Comparison of ENCODE assay signal across 22 cellular contexts in genomic region chr4:110613710-110614109, GRCh38. TPM values are rescaled to one million over a fixed set of nuclear protein-coding genes. Genes with fewer than 3 reads are reported as not detected.
DNase-seq lines count a peak whose midpoint lies in the region; ATAC-seq and TF ChIP-seq lines count a peak whose summit lies in the region.
"Had no signal": no experiment of that assay in that cellular context is flagged by ENCODE, and none has a peak within 500 bp of the region (broad histone marks: within the 10 kb centered on the region; RNA-seq: fewer than 3 reads in every experiment).

No MANE protein-coding gene starts in this region.

- H3K9me3 ChIP-seq in HUES6 (ENCODE audit: control insufficient read depth, insufficient read depth, low read depth, low read length) (no peaks in the 10 kb centered on the region), endodermal cell (ENCODE audit: control insufficient read depth, low read length) (no peaks in the 10 kb centered on the region), osteoblast (ENCODE audit: low read depth, low read length) (no peaks in the 10 kb centered on the region)

- peak overlapping the region; percentile 97 for H3K4me3 Mint-ChIP-seq in endodermal cell
- H3K4me3 Mint-ChIP-seq in activated CD4-positive, alpha-beta T cell treated with anti-CD3 and anti-CD28 coated beads, Interleukin-2, amount 10 ng/mL, durations not matched to agents 7 days and 5 days = no peak overlapping the region
- H3K4me3 Mint-ChIP-seq: CD8-positive, alpha-beta memory T cell had no signal

- peaks cover 8% of the 10 kb centered on the region for H3K27me3 Mint-ChIP-seq in endodermal cell (ENCODE audit: insufficient read depth)
- peaks cover 90% of the 10 kb centered on the region for H3K27me3 Mint-ChIP-seq in activated CD4-positive, alpha-beta T cell treated with anti-CD3 and anti-CD28 coated beads, Interleukin-2, amount 10 ng/mL, durations not matched to agents 7 days and 5 days

- peaks cover 38% of the 10 kb centered on the region for H3K36me3 Mint-ChIP-seq in endodermal cell (ENCODE audit: low read depth)
- peaks cover 8% of the 10 kb centered on the region for H3K36me3 Mint-ChIP-seq in activated CD4-positive, alpha-beta T cell treated with anti-CD3 and anti-CD28 coated beads, Interleukin-2, amount 10 ng/mL, durations not matched to agents 7 days and 5 days (ENCODE audit: low read depth)
- H3K36me3 Mint-ChIP-seq: CD8-positive, alpha-beta memory T cell had no signal

- peak overlapping the region; percentile 96; the same call in 1 of the 2 replicates for H3K27ac ChIP-seq in HUES6 (ENCODE audit: low read depth, low read length)
- peak overlapping the region; percentile 78 for H3K27ac ChIP-seq in endodermal cell (ENCODE audit: low read depth, low read length)
- no peak overlapping the region for H3K27ac ChIP-seq in osteoblast (ENCODE audit: low read depth, low read length)
- H3K27ac ChIP-seq: C4-2B had no signal

- CTCF ChIA-PET in activated CD4-positive, alpha-beta T cell treated with anti-CD3 and anti-CD28 coated beads, Interleukin-2, amount 10 ng/mL, durations not matched to agents 7 days and 5 days (lab: Charles Lee) = interaction anchor here (0.6 kb wide), 1 partner anchor 76 kb away, joined by 3 read pairs; no protein-coding TSS in a partner anchor

- H3K9ac ChIP-seq in HUES6 (ENCODE audit: low read length) (peak overlapping the region; percentile 96), endodermal cell (ENCODE audit: extremely low read depth, low read length, poor library complexity, severe bottlenecking) (peak overlapping the region; percentile 100)

- H3K36me3 ChIP-seq in HUES6 (ENCODE audit: control insufficient read depth, insufficient read depth, low read length) = peaks cover 4% of the 10 kb centered on the region; the same call in 1 of the 2 replicates
- H3K36me3 ChIP-seq in endodermal cell (ENCODE audit: control insufficient read depth, insufficient read depth, low read length) = peaks cover 42% of the 10 kb centered on the region
- no peaks in the 10 kb centered on the region for H3K36me3 ChIP-seq in osteoblast (ENCODE audit: insufficient read depth, low read length)
- H3K36me3 ChIP-seq: Peyer's patch had no signal

- H3K79me2 ChIP-seq in osteoblast (ENCODE audit: insufficient read depth, low read length) = no peaks in the 10 kb centered on the region

- WGBS in endodermal cell (ENCODE audit: insufficient coverage in 1 of 2, insufficient read length in 1 of 2), 2 experiments = 0% methylated on average over 1 of the region's 2 CpGs

- peak overlapping the region; percentile 100 for H3K27ac Mint-ChIP-seq in endodermal cell
- H3K27ac Mint-ChIP-seq in activated CD4-positive, alpha-beta T cell treated with anti-CD3 and anti-CD28 coated beads, Interleukin-2, amount 10 ng/mL, durations not matched to agents 7 days and 5 days = no peak overlapping the region
- H3K27ac Mint-ChIP-seq: CD8-positive, alpha-beta memory T cell had no signal

- H3K4me2 ChIP-seq in osteoblast (ENCODE audit: insufficient read depth, low read length) = no peak overlapping the region

- peaks cover 99% of the 10 kb centered on the region for H3K27me3 ChIP-seq in HUES6 (ENCODE audit: control insufficient read depth, insufficient read depth, low read length)
- no peaks in the 10 kb centered on the region for H3K27me3 ChIP-seq in endodermal cell (ENCODE audit: control insufficient read depth, insufficient read depth, low read length, poor library complexity, severe bottlenecking)
- peaks cover 100% of the 10 kb centered on the region for H3K27me3 ChIP-seq in osteoblast (ENCODE audit: insufficient read depth, low read length)
- H3K27me3 ChIP-seq: Peyer's patch had no signal

- peak overlapping the region; percentile 73 for H3K4me3 ChIP-seq in HUES6 (ENCODE audit: low read depth, low read length)
- peak overlapping the region; percentile 90 for H3K4me3 ChIP-seq in endodermal cell (ENCODE audit: low read length)
- no peak overlapping the region for H3K4me3 ChIP-seq in osteoblast (ENCODE audit: insufficient read depth, low read length)

- H2AFZ ChIP-seq in osteoblast (ENCODE audit: low read length) = no peak overlapping the region

- TF ChIP-seq CTCF in endodermal cell (conservative IDR thresholded peaks at IDR 0.05) = no peak
- TF ChIP-seq CTCF in osteoblast (IDR thresholded peaks at IDR 0.05; ENCODE audit: extremely low read depth, low read depth, low read length) = no peak

- no peaks in the 10 kb centered on the region for H4K20me1 ChIP-seq in osteoblast (ENCODE audit: insufficient read depth, low read length)

- no peak for ATAC-seq in HG03139 (IDR thresholded peaks at IDR 0.05; ENCODE audit: unreplicated experiment)
- no peak for ATAC-seq in GM18909 (IDR thresholded peaks at IDR 0.05; ENCODE audit: poor library complexity, unreplicated experiment)
- ATAC-seq: SK-N-SH treated with all-trans-retinoic acid at 6 μM for 48 hours had no signal

- peaks cover 60% of the 10 kb centered on the region for H3K4me1 Mint-ChIP-seq in endodermal cell
- peaks cover 3% of the 10 kb centered on the region for H3K4me1 Mint-ChIP-seq in activated CD4-positive, alpha-beta T cell treated with anti-CD3 and anti-CD28 coated beads, Interleukin-2, amount 10 ng/mL, durations not matched to agents 7 days and 5 days

- POLR2A ChIA-PET in activated CD4-positive, alpha-beta T cell treated with anti-CD3 and anti-CD28 coated beads, Interleukin-2, amount 10 ng/mL, durations not matched to agents 7 days and 5 days (lab: Charles Lee) = no interaction called here

- peaks cover 65% of the 10 kb centered on the region for H3K4me1 ChIP-seq in HUES6 (ENCODE audit: control insufficient read depth, insufficient read depth, low read length)
- peaks cover 24% of the 10 kb centered on the region for H3K4me1 ChIP-seq in endodermal cell (ENCODE audit: control insufficient read depth, insufficient read depth, low read length)
- H3K4me1 ChIP-seq in osteoblast (ENCODE audit: insufficient read depth, low read length) = no peaks in the 10 kb centered on the region

- DNase-seq in endodermal cell = peak; percentile 66
- DNase-seq in left kidney (ENCODE audit: low read depth, low spot score) = peak; percentile 10
- DNase-seq in osteoblast (ENCODE audit: insufficient read length, low spot score, missing footprints) = peak; percentile 32
- no peak for DNase-seq in NCI-H524 treated with DMSO at 0.1 percent for 48 hours (lab: John Stamatoyannopoulos, UW)
- no peak for DNase-seq in activated CD4-positive, alpha-beta T cell treated with anti-CD3 and anti-CD28 coated beads, Interleukin-2, amount 10 ng/mL, durations not matched to agents 7 days and 5 days
- DNase-seq: AML-193; Calu3; CD8-positive, alpha-beta memory T cell; GOT3; KG1; NCI-H1092 treated with DMSO at 0.1 percent for 48 hours; NCI-H1436 treated with DMSO at 0.1 percent for 48 hours; NCI-H2029 treated with DMSO at 0.1 percent for 48 hours; NCI-H226; NCI-H510A treated with DMSO at 0.1 percent for 48 hours; NCI-H774; Peyer's patch had no signal

- no peaks in the 10 kb centered on the region for H3K9me3 Mint-ChIP-seq in endodermal cell
- no peaks in the 10 kb centered on the region for H3K9me3 Mint-ChIP-seq in activated CD4-positive, alpha-beta T cell treated with anti-CD3 and anti-CD28 coated beads, Interleukin-2, amount 10 ng/mL, durations not matched to agents 7 days and 5 days

RNA-seq across cellular contexts. Expression of gene PITX2, which starts 9.2 kb away (rescaled TPM):
- total RNA-seq in endodermal cell = 10 to 100 TPM; 28.8 to 32.7 TPM
- polyA plus RNA-seq in endodermal cell (2013, experiment 1 of 2) = 27.2 TPM
- polyA plus RNA-seq in endodermal cell (2013, experiment 2 of 2) = 34.7 TPM
- 0.36 and 0.59 TPM in 2 replicates for total RNA-seq in osteoblast
- total RNA-seq in activated CD4-positive, alpha-beta T cell treated with anti-CD3 and anti-CD28 coated beads, Interleukin-2, amount 10 ng/mL, durations not matched to agents 7 days and 5 days = not detected
- total RNA-seq: Calu3; CD8-positive, alpha-beta memory T cell had no signal
- polyA plus RNA-seq: CD8-positive, alpha-beta memory T cell had no signal

Comparison
In these comparisons a context has a peak if more than half of its experiments do, and no peak if none do; other contexts are left out.
1. DNase-seq: peak in endodermal cell (single experiment), left kidney (single experiment) and osteoblast (single experiment); none in NCI-H524 treated with DMSO at 0.1 percent for 48 hours (single experiment) and activated CD4-positive, alpha-beta T cell treated with anti-CD3 and anti-CD28 coated beads, Interleukin-2, amount 10 ng/mL, durations not matched to agents 7 days and 5 days (single experiment).
2. RNA of gene PITX2, which starts 9.2 kb away (total RNA-seq): 28.8 to 32.7 TPM in endodermal cell; 0.36 to 0.59 TPM in osteoblast and not detected in activated CD4-positive, alpha-beta T cell treated with anti-CD3 and anti-CD28 coated beads, Interleukin-2, amount 10 ng/mL, durations not matched to agents 7 days and 5 days; every median in the first group is over 10 times any median in the second.